1 cellular context compared by ENCODE assay signal in genomic region chr4:147194604-147195003, GRCh38.
TF ChIP-seq lines count a peak whose summit lies in the region.

No MANE protein-coding gene starts in this region.

TF ChIP-seq in GM23338, 12 proteins besides CTCF, POLR2A, EP300 and RAD21 (continued from another document):
- TF ChIP-seq ZNF462 (CRISPR knock-in tag; IDR thresholded peaks at IDR 0.05) (no peak), NANOG (IDR thresholded peaks at IDR 0.05; ENCODE audit: borderline replicate concordance) (no peak), ZNF331 (CRISPR knock-in tag; IDR thresholded peaks at IDR 0.05; ENCODE audit: low read depth) (no peak), CREB1 (CRISPR knock-in tag; IDR thresholded peaks at IDR 0.05; ENCODE audit: low read depth) (no peak), ETS1 (IDR thresholded peaks at IDR 0.05) (no peak), EZH2phosphoT487 (IDR thresholded peaks at IDR 0.05; ENCODE audit: unreplicated experiment) (no peak), POLR2AphosphoS5 (IDR thresholded peaks at IDR 0.05; ENCODE audit: low read depth) (no peak), STAT1 (IDR thresholded peaks at IDR 0.05; ENCODE audit: unreplicated experiment) (no peak)
- TF ChIP-seq, protein P1, sequence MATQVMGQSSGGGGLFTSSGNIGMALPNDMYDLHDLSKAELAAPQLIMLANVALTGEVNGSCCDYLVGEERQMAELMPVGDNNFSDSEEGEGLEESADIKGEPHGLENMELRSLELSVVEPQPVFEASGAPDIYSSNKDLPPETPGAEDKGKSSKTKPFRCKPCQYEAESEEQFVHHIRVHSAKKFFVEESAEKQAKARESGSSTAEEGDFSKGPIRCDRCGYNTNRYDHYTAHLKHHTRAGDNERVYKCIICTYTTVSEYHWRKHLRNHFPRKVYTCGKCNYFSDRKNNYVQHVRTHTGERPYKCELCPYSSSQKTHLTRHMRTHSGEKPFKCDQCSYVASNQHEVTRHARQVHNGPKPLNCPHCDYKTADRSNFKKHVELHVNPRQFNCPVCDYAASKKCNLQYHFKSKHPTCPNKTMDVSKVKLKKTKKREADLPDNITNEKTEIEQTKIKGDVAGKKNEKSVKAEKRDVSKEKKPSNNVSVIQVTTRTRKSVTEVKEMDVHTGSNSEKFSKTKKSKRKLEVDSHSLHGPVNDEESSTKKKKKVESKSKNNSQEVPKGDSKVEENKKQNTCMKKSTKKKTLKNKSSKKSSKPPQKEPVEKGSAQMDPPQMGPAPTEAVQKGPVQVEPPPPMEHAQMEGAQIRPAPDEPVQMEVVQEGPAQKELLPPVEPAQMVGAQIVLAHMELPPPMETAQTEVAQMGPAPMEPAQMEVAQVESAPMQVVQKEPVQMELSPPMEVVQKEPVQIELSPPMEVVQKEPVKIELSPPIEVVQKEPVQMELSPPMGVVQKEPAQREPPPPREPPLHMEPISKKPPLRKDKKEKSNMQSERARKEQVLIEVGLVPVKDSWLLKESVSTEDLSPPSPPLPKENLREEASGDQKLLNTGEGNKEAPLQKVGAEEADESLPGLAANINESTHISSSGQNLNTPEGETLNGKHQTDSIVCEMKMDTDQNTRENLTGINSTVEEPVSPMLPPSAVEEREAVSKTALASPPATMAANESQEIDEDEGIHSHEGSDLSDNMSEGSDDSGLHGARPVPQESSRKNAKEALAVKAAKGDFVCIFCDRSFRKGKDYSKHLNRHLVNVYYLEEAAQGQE (IDR thresholded peaks at IDR 0.05; ENCODE audit: unreplicated experiment): no peak
